In the genomic region with DNA sequence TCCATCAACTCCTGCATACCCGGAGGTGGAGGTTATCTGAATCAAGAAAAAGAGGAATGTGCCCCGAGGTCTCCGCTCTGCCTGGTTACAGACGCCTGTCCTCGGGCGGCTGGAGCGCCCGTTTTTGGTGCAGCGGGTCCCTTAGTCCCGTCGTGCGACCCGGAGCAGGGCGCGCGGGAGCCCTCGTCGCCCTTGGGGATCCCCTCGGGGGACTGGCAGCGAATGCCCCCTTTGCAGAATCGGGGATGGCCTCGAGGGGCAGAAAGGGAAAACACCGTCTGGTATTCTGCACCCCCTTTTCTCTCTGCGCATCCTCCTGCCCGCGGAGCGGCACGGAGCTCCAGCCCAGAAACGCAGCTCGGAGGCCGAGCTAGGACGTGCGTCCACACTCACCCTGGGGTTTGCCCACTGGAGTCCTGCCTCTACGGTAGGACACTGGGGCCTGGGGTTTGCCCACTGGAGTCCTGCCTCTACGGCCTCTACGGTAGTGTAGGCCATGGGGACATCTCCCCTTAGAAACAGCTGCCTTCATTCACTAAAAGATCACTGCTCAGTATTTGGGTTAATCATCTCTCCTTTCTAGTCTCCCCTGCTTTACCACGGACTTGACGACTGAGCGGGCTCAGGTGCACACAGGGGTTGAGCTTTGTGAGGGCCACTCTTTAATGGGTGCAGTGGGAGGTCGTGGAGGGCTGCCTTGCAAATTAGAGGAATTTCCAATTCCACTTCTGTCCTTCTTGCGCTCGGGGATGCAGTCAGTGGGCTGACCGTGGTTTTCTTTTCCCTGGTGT, we compare ENCODE assay signal across 10 cellular contexts. TPM values are rescaled to one million over a fixed set of nuclear protein-coding genes. Genes with fewer than 3 reads are reported as not detected.
A peak's percentile ranks its signal among the peaks of the same experiment; 100 is the strongest.
DNase-seq lines count a peak whose midpoint lies in the region; ATAC-seq, FAIRE-seq and TF ChIP-seq lines count a peak whose summit lies in the region.
"Had no signal": no experiment of that assay in that cellular context is flagged by ENCODE, and none has a peak within 500 bp of the region (broad histone marks: within the 10 kb centered on the region; RNA-seq: fewer than 3 reads in every experiment).

No MANE protein-coding gene starts in this region.

- peak overlapping the region; percentile 99 for H3K9ac ChIP-seq in HUES6 (ENCODE audit: low read length)

- H3K4me1 ChIP-seq in HUES6 (ENCODE audit: control insufficient read depth, insufficient read depth, low read length) (peaks cover 29% of the 10 kb centered on the region), left lung (peaks cover 9 to 31% of the 10 kb centered on the region in 2 donors)

- no peaks in the 10 kb centered on the region for H3K9me3 ChIP-seq in HUES6 (ENCODE audit: control insufficient read depth, insufficient read depth, low read depth, low read length)
- peaks cover 0 to 2% of the 10 kb centered on the region in 2 donors for H3K9me3 ChIP-seq in left lung

- H3K27ac ChIP-seq in HUES6 (ENCODE audit: low read depth, low read length) (peak overlapping the region; percentile 99; the same call in 1 of the 2 replicates), left lung (peak overlapping the region; percentile 8 to 90), substantia nigra (ENCODE audit: low read depth, low read length, poor library complexity, severe bottlenecking) (peak overlapping the region; percentile 17)

- DNase-seq in bronchial epithelial cell (ENCODE audit: low read depth) (no peak), left lung (peak in 1 of 2 donors; percentile 70), substantia nigra (lab: John Stamatoyannopoulos, UW) (peak in 5 of 49 donors; percentile 3 to 30 (median 15)), Kasumi-1 (lab: John Stamatoyannopoulos, UW) (no peak), COLO829 (ENCODE audit: low spot score) (no peak)
- DNase-seq: activated T-cell treated with anti-CD3 and anti-CD28 coated beads, Interleukin-2, amount 50 U/mL, for 1 hour; NCI-H187 had no signal

- H3K4me3 ChIP-seq in HUES6 (ENCODE audit: low read depth, low read length): peak overlapping the region; percentile 94
- H3K4me3 ChIP-seq in bronchial epithelial cell (ENCODE audit: low read depth, low read length): peak overlapping the region; percentile 71
- H3K4me3 ChIP-seq in left lung: peak overlapping the region; percentile 64 to 72

- no peak for ATAC-seq in left lung
- ATAC-seq in HG03521 (IDR thresholded peaks at IDR 0.05; ENCODE audit: unreplicated experiment): no peak
- no peak for ATAC-seq in GM21423 (IDR thresholded peaks at IDR 0.05; ENCODE audit: unreplicated experiment)

- intact Hi-C loops in left lung (cut with DNase I): loop anchor here in 1 of 2 donors (10.0 kb wide), 1 partner anchor 291 kb away; no protein-coding TSS in a partner anchor

- no peak for FAIRE-seq in bronchial epithelial cell (lab: Jason Lieb, UNC)

- H3K27me3 ChIP-seq in HUES6 (ENCODE audit: control insufficient read depth, insufficient read depth, low read length) (no peaks in the 10 kb centered on the region), bronchial epithelial cell (ENCODE audit: control insufficient read depth, insufficient read depth, low read length) (no peaks in the 10 kb centered on the region), left lung (peaks cover 0 to 63% of the 10 kb centered on the region in 2 donors)

- TF ChIP-seq CTCF in bronchial epithelial cell (IDR thresholded peaks at IDR 0.05; ENCODE audit: insufficient read depth, low read length, severe bottlenecking) (no peak), left lung (IDR thresholded peaks at IDR 0.05) (no peak)

- H3K36me3 ChIP-seq in HUES6 (ENCODE audit: control insufficient read depth, insufficient read depth, low read length) (peaks cover 15% of the 10 kb centered on the region; the same call in 1 of the 2 replicates), bronchial epithelial cell (ENCODE audit: control insufficient read depth, insufficient read depth, low read length) (no peaks in the 10 kb centered on the region), left lung (no peaks in the 10 kb centered on the region)

RNA-seq across cellular contexts. Expression of gene PTPRG, which starts 2.4 kb away (rescaled TPM):
- total RNA-seq in bronchial epithelial cell: 9.6 and 11.1 TPM in 2 replicates
- total RNA-seq in left lung: 10 to 100 TPM; 69.2 to 88.4 TPM

Comparison
In these comparisons a context has a peak if more than half of its experiments do, and no peak if none do; other contexts are left out.
1. H3K27ac ChIP-seq: peak in every context shown above with its lines; median percentile 99 in HUES6; 49 in left lung; 17 in substantia nigra.